Comparison of ENCODE assay signal across 22 cellular contexts in genomic region chr2:163553601-163554000, GRCh38.
DNase-seq lines count a peak whose midpoint lies in the region; ATAC-seq, FAIRE-seq and TF ChIP-seq lines count a peak whose summit lies in the region.
"Had no signal": no experiment of that assay in that cellular context is flagged by ENCODE, and none has a peak within 500 bp of the region (broad histone marks: within the 10 kb centered on the region; RNA-seq: fewer than 3 reads in every experiment).

No MANE protein-coding gene starts in this region.

- in situ Hi-C loops in astrocyte of the cerebellum (cut with HindIII; ENCODE audit: low sequenced_read_pairs), result no loop called here

- no peaks in the 10 kb centered on the region for H3K27me3 ChIP-seq in BJ (ENCODE audit: control insufficient read depth, insufficient read depth, low read length)
- H3K27me3 ChIP-seq: left lung, SJSA1, vagina had no signal

- DNase-seq in BJ (ENCODE audit: low read depth), result peak; percentile 28
- peak; percentile 81 for DNase-seq in NCI-H1105 treated with DMSO at 0.1 percent for 48 hours (lab: John Stamatoyannopoulos, UW)
- peak; percentile 51 for DNase-seq in astrocyte of the cerebellum (ENCODE audit: low read depth)
- DNase-seq in kidney glomerular epithelial cell (lab: John Stamatoyannopoulos, UW), result peak; percentile 71
- no peak for DNase-seq in urothelium cell line (ENCODE audit: low spot score)
- DNase-seq in SW 1271 (lab: John Stamatoyannopoulos, UW), result no peak
- no peak for DNase-seq in NCI-H146 treated with DMSO at 0.1 percent for 48 hours (lab: John Stamatoyannopoulos, UW; ENCODE audit: unreplicated experiment)
- DNase-seq: ACHN; activated CD4-positive, CD25-positive, alpha-beta regulatory T cell; activated T-cell treated with anti-CD3 and anti-CD28 coated beads, Interleukin-2, amount 50 U/mL, for 72 hours; CD4-positive, alpha-beta memory T cell; glutamatergic neuron; HFFc6; left lung; midbrain; NCI-H187 treated with DMSO at 0.1 percent for 48 hours; NCI-H446 had no signal

- CTCF ChIA-PET in BJ (lab: Yijun Ruan, JAX), result interaction anchor here (0.6 kb wide), 1 partner anchor 1172 kb away, joined by 4 read pairs; no protein-coding TSS in a partner anchor

- no peaks in the 10 kb centered on the region for H3K36me3 ChIP-seq in BJ (ENCODE audit: control insufficient read depth, insufficient read depth, low read length)
- H3K36me3 ChIP-seq: left lung, prostate gland, SJSA1, vagina had no signal

- no peak for ATAC-seq in GM19351 (IDR thresholded peaks at IDR 0.05; ENCODE audit: unreplicated experiment)
- ATAC-seq: activated T-cell treated with anti-CD3 and anti-CD28 coated beads, Interleukin-2, amount 50 U/mL, for 72 hours; left lung had no signal

- no peak for FAIRE-seq in urothelium cell line (lab: Jason Lieb, UNC)
- FAIRE-seq: colon had no signal

- POLR2A ChIA-PET in BJ (lab: Charles Lee), result no interaction called here

- no peak for TF ChIP-seq CTCF in BJ (IDR thresholded peaks at IDR 0.05; ENCODE audit: insufficient read depth, low read depth, low read length)
- no peak for TF ChIP-seq CTCF in astrocyte of the cerebellum (IDR thresholded peaks at IDR 0.05; ENCODE audit: low read depth, low read length, missing control alignments)

- no peak overlapping the region for H3K4me3 ChIP-seq in BJ (ENCODE audit: low read depth, low read length)
- H3K4me3 ChIP-seq in astrocyte of the cerebellum (ENCODE audit: low read depth, low read length), result no peak overlapping the region
- H3K4me3 ChIP-seq: left lung, prostate gland, SJSA1, vagina had no signal

Comparison
In these comparisons a context has a peak if more than half of its experiments do, and no peak if none do; other contexts are left out.
1. DNase-seq: peak in BJ (single experiment), NCI-H1105 treated with DMSO at 0.1 percent for 48 hours (single experiment), astrocyte of the cerebellum (single experiment) and kidney glomerular epithelial cell (single experiment); none in urothelium cell line (single experiment), SW 1271 (0 of 2) and NCI-H146 treated with DMSO at 0.1 percent for 48 hours (single experiment).